ENCODE assay signal across 1 cellular context in genomic region chr11:111785886-111786412, GRCh38.
A peak's percentile ranks its signal among the peaks of the same experiment; 100 is the strongest.
TF ChIP-seq lines count a peak whose summit lies in the region.

No MANE protein-coding gene starts in this region.

TF ChIP-seq in HepG2, 621 proteins besides CTCF, POLR2A, EP300 and RAD21 (continued from another document and continues in another):
- TF ChIP-seq ZNF501 (CRISPR knock-in tag; IDR thresholded peaks at IDR 0.05) (no peak), FOXA3 (CRISPR knock-in tag; IDR thresholded peaks at IDR 0.05) (peak; percentile 52), SIN3A (IDR thresholded peaks at IDR 0.05; ENCODE audit: borderline replicate concordance, low read depth, low read length) (no peak), SALL1 (CRISPR knock-in tag; IDR thresholded peaks at IDR 0.05) (peak; percentile 43; the same call in 1 of the 2 replicates), ZNF33B (CRISPR knock-in tag; IDR thresholded peaks at IDR 0.05) (no peak), NCOR1 (IDR thresholded peaks at IDR 0.05; ENCODE audit: borderline replicate concordance, low read length) (peak; percentile 60; the same call in 1 of the 2 replicates), KMT2A (CRISPR knock-in tag; IDR thresholded peaks at IDR 0.05) (no peak), PAX8 (CRISPR knock-in tag; IDR thresholded peaks at IDR 0.05; ENCODE audit: borderline replicate concordance) (no peak), SYNCRIP (IDR thresholded peaks at IDR 0.05; ENCODE audit: insufficient read depth, low read depth, low read length) (no peak), MLX (CRISPR knock-in tag; IDR thresholded peaks at IDR 0.05) (no peak), ELF3 (CRISPR knock-in tag; IDR thresholded peaks at IDR 0.05) (peak; percentile 35; the same call in 1 of the 2 replicates), ZNF670 (CRISPR knock-in tag; IDR thresholded peaks at IDR 0.05; ENCODE audit: borderline replicate concordance) (no peak), CBX5 (CRISPR knock-in tag; IDR thresholded peaks at IDR 0.05; ENCODE audit: borderline replicate concordance) (no peak), STAT5B (CRISPR knock-in tag; IDR thresholded peaks at IDR 0.05) (no peak), ZNF768 (CRISPR knock-in tag; IDR thresholded peaks at IDR 0.05) (no peak; the same call in 1 of the 2 replicates), MAFG (CRISPR knock-in tag; IDR thresholded peaks at IDR 0.05) (no peak), ZFP91 (CRISPR knock-in tag; IDR thresholded peaks at IDR 0.05; ENCODE audit: borderline replicate concordance) (no peak), PCBP1 (IDR thresholded peaks at IDR 0.05; ENCODE audit: borderline replicate concordance, low read depth, low read length) (no peak), ARID5B (CRISPR knock-in tag; IDR thresholded peaks at IDR 0.05) (peak; percentile 58; the same call in 1 of the 2 replicates), FOXK1 (CRISPR knock-in tag; IDR thresholded peaks at IDR 0.05; ENCODE audit: borderline replicate concordance, low read depth) (peak; percentile 36; the same call in 1 of the 2 replicates), SCMH1 (CRISPR knock-in tag; IDR thresholded peaks at IDR 0.05; ENCODE audit: borderline replicate concordance) (no peak), ZBTB44 (CRISPR knock-in tag; IDR thresholded peaks at IDR 0.05) (no peak), SOX13 (IDR thresholded peaks at IDR 0.05) (no peak), SOX13 (CRISPR knock-in tag; conservative IDR thresholded peaks at IDR 0.05 in 1 of 2, IDR thresholded peaks at IDR 0.05 in 1 of 2) (peak in 1 of 2 experiments; percentile 83; a peak in 2 of 4 replicates), KDM4B (CRISPR knock-in tag; IDR thresholded peaks at IDR 0.05) (no peak), CREM (IDR thresholded peaks at IDR 0.05) (no peak), CREM (CRISPR knock-in tag; IDR thresholded peaks at IDR 0.05) (no peak), ZNF737 (CRISPR knock-in tag; IDR thresholded peaks at IDR 0.05; ENCODE audit: borderline replicate concordance) (no peak), KLF9 (CRISPR knock-in tag; IDR thresholded peaks at IDR 0.05; ENCODE audit: low read depth) (no peak), GRHL1 (CRISPR knock-in tag; conservative IDR thresholded peaks at IDR 0.05) (no peak), AGO1 (IDR thresholded peaks at IDR 0.05; ENCODE audit: low read depth, low read length, poor library complexity, severe bottlenecking) (no peak), POGZ (CRISPR knock-in tag; IDR thresholded peaks at IDR 0.05) (peak; percentile 50; the same call in 1 of the 2 replicates), POLR2AphosphoS5 (IDR thresholded peaks at IDR 0.05; ENCODE audit: low read depth, low read length) (no peak), ZKSCAN8 (CRISPR knock-in tag; IDR thresholded peaks at IDR 0.05; ENCODE audit: borderline replicate concordance) (no peak), ZBTB26 (CRISPR knock-in tag; IDR thresholded peaks at IDR 0.05; ENCODE audit: borderline replicate concordance) (no peak), HNRNPUL1 (IDR thresholded peaks at IDR 0.05; ENCODE audit: low read depth, low read length) (no peak), DNMT3B (CRISPR knock-in tag; conservative IDR thresholded peaks at IDR 0.05) (no peak), ATRX (CRISPR knock-in tag; IDR thresholded peaks at IDR 0.05; ENCODE audit: borderline replicate concordance) (no peak), ASH2L (IDR thresholded peaks at IDR 0.05; ENCODE audit: insufficient read length, low read depth, low read length) (no peak), ZNF44 (CRISPR knock-in tag; IDR thresholded peaks at IDR 0.05) (no peak), TMF1 (CRISPR knock-in tag; IDR thresholded peaks at IDR 0.05; ENCODE audit: low read depth) (no peak), XBP1 (CRISPR knock-in tag; IDR thresholded peaks at IDR 0.05) (no peak), TCF12 (IDR thresholded peaks at IDR 0.05) (no peak), TCF12 (CRISPR knock-in tag; IDR thresholded peaks at IDR 0.05) (0 out of 2 replicates have a peak, but pooled peaks have one; percentile 53), HCFC1 (IDR thresholded peaks at IDR 0.05; ENCODE audit: low read depth, low read length) (no peak), SKI (IDR thresholded peaks at IDR 0.05; ENCODE audit: partially characterized antibody) (no peak), GATA4 (IDR thresholded peaks at IDR 0.05; ENCODE audit: borderline replicate concordance, low read depth) (peak; percentile 38; the same call in 1 of the 2 replicates), ATM (IDR thresholded peaks at IDR 0.05; ENCODE audit: borderline replicate concordance) (no peak), CBX2 (IDR thresholded peaks at IDR 0.05; ENCODE audit: low read depth, low read length) (no peak), CBX2 (CRISPR knock-in tag; IDR thresholded peaks at IDR 0.05; ENCODE audit: low read depth) (no peak), RARA (CRISPR knock-in tag; IDR thresholded peaks at IDR 0.05) (peak; percentile 56; the same call in 1 of the 2 replicates), KLF12 (CRISPR knock-in tag; IDR thresholded peaks at IDR 0.05; ENCODE audit: borderline replicate concordance) (no peak), MYNN (CRISPR knock-in tag; IDR thresholded peaks at IDR 0.05; ENCODE audit: low read depth) (no peak), ZNF274 (CRISPR knock-in tag; IDR thresholded peaks at IDR 0.05) (no peak), RFXAP (CRISPR knock-in tag; IDR thresholded peaks at IDR 0.05; ENCODE audit: borderline replicate concordance) (no peak), ZNF205 (CRISPR knock-in tag; IDR thresholded peaks at IDR 0.05) (peak; percentile 55; the same call in 1 of the 2 replicates), SP4 (CRISPR knock-in tag; IDR thresholded peaks at IDR 0.05) (no peak), E2F2 (CRISPR knock-in tag; IDR thresholded peaks at IDR 0.05; ENCODE audit: borderline replicate concordance) (no peak), ZSCAN12 (CRISPR knock-in tag; IDR thresholded peaks at IDR 0.05) (no peak), ZFP90 (CRISPR knock-in tag; IDR thresholded peaks at IDR 0.05; ENCODE audit: borderline replicate concordance) (no peak), CAMTA2 (CRISPR knock-in tag; IDR thresholded peaks at IDR 0.05; ENCODE audit: borderline replicate concordance) (no peak), ZFX (CRISPR knock-in tag; IDR thresholded peaks at IDR 0.05; ENCODE audit: low read depth) (no peak), ZNF850 (CRISPR knock-in tag; conservative IDR thresholded peaks at IDR 0.05) (no peak)
- TF ChIP-seq, protein P1, sequence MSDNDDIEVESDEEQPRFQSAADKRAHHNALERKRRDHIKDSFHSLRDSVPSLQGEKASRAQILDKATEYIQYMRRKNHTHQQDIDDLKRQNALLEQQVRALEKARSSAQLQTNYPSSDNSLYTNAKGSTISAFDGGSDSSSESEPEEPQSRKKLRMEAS (IDR thresholded peaks at IDR 0.05): 0 out of 2 replicates have a peak, but pooled peaks have one; percentile 17
- TF ChIP-seq, protein P2, sequence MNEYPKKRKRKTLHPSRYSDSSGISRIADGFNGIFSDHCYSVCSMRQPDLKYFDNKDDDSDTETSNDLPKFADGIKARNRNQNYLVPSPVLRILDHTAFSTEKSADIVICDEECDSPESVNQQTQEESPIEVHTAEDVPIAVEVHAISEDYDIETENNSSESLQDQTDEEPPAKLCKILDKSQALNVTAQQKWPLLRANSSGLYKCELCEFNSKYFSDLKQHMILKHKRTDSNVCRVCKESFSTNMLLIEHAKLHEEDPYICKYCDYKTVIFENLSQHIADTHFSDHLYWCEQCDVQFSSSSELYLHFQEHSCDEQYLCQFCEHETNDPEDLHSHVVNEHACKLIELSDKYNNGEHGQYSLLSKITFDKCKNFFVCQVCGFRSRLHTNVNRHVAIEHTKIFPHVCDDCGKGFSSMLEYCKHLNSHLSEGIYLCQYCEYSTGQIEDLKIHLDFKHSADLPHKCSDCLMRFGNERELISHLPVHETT (CRISPR knock-in tag; conservative IDR thresholded peaks at IDR 0.05): no peak
